In the genomic region with DNA sequence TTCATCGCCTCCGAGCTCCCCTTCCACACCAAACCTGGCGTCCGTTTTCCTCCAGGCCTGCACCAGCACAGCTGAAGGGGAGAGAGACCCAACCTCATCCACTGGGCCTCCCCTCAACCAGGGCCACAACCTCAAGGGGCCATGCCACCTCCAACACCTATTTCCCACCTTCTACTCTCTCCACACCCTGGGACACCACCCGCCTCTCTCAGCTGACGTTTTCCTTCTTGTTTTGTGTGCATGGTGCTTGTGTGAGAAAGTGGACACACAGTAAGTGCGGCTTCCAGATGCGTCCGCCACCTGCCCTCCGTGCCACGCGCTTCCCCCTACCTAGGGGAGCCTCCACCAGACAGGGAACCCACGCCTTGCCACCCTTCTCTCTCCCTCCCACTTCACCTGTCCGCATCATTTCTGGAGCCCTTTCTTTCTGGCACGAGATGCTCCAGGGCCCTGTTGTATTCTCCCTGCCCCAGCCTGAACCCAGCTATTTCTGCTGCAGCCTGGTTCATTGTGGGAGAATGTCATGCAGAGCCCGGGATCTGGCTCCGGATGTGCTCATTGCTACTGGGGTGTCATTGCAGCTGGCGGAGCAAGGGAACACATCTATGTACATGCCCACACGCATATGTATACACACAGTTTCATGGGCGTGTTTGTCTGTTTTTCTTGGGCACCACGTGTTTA, we compare ENCODE assay signal across 8 cellular contexts. TPM values are rescaled to one million over a fixed set of nuclear protein-coding genes. Genes with fewer than 3 reads are reported as not detected.
DNase-seq lines count a peak whose midpoint lies in the region; ATAC-seq and TF ChIP-seq lines count a peak whose summit lies in the region.

No MANE protein-coding gene starts in this region.

- peaks cover 26 to 42% of the 10 kb centered on the region in 2 donors for H3K4me1 ChIP-seq in left lung
- peaks cover 0 to 54% (median 45%) of the 10 kb centered on the region in 4 donors for H3K4me1 ChIP-seq in tibial artery

- H3K27me3 ChIP-seq in left lung (peaks cover 0 to 13% of the 10 kb centered on the region in 2 donors), tibial artery (peaks cover 0 to 13% of the 10 kb centered on the region in 2 donors)

- ATAC-seq in left lung = peak; percentile 0
- ATAC-seq in GM19035 (IDR thresholded peaks at IDR 0.05; ENCODE audit: unreplicated experiment) = no peak
- no peak for ATAC-seq in HG02588 (IDR thresholded peaks at IDR 0.05; ENCODE audit: unreplicated experiment)

- peak; percentile 19 for DNase-seq in activated T-cell treated with anti-CD3 and anti-CD28 coated beads for 48 hours (ENCODE audit: low read depth)
- DNase-seq in activated T-cell treated with anti-CD3 and anti-CD28 coated beads for 4 hours = no peak
- DNase-seq in left lung = no peak
- DNase-seq in tibial artery = no peak
- no peak for DNase-seq in A172 (ENCODE audit: low spot score)

- H3K36me3 ChIP-seq in left lung (no peaks in the 10 kb centered on the region), tibial artery (no peaks in the 10 kb centered on the region)

- TF ChIP-seq CTCF in left lung (IDR thresholded peaks at IDR 0.05) (no peak), tibial artery (IDR thresholded peaks at IDR 0.05) (no peak)

- H3K27ac ChIP-seq in angular gyrus (ENCODE audit: low read depth, low read length) (peak overlapping the region; percentile 87), left lung (peak overlapping the region; percentile 87 to 97), tibial artery (peak overlapping the region; percentile 92 to 96)

- intact Hi-C loops in left lung (cut with DNase I) = no loop called here
- intact Hi-C loops in tibial artery (cut with DNase I; ENCODE audit: low total_unique reads) = loop anchor here (10.0 kb wide), 1 partner anchor 107 kb away; no protein-coding TSS in a partner anchor

- H3K9me3 ChIP-seq in left lung (no peaks in the 10 kb centered on the region), tibial artery (no peaks in the 10 kb centered on the region)

- H3K4me3 ChIP-seq in left lung = peak overlapping the region; percentile 75 to 93
- peak overlapping the region; percentile 90 to 95 for H3K4me3 ChIP-seq in tibial artery

RNA-seq across cellular contexts. Expression of a gene that starts 1.3 kb away (rescaled TPM):
- total RNA-seq in left lung = 100 to 1,000 TPM; 347 to 360 TPM
- total RNA-seq in A172 (2014; rRNA removed; shearing (Covaris generic)) = 39.2 and 44.0 TPM in 2 replicates

RNA-seq across cellular contexts. Expression of a gene that starts 22.8 kb away (rescaled TPM):
- total RNA-seq in left lung = 1 to 10 TPM in 1 of 2 donors, under 1 TPM in 1; 0.67 to 1.0 TPM
- not detected in 2 replicates for total RNA-seq in A172 (2014; rRNA removed; shearing (Covaris generic))

RNA-seq across cellular contexts. Expression of a gene that starts 26.9 kb away (rescaled TPM):
- total RNA-seq in left lung = 1 to 10 TPM; 1.2 to 1.6 TPM
- not detected in 2 replicates for total RNA-seq in A172 (2014; rRNA removed; shearing (Covaris generic))
